In the genomic region with DNA sequence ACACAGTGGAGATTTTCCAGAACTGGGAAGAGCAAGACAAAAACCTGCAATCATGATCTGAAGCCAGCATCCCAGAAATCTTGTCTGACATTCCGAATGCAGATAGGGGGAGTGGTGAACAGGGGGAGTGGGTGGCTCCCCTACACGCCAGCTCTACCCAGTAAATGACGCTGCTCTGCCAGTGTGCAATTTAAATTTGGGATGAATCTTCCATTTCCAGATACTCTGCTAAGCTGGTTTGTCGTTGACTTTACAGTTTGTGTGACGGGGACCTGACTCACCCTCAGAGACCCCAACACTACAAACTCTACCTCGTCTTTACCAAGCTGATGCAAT, we compare ENCODE assay signal across 15 cellular contexts.
A peak's percentile ranks its signal among the peaks of the same experiment; 100 is the strongest.
DNase-seq lines count a peak whose midpoint lies in the region; ATAC-seq and TF ChIP-seq lines count a peak whose summit lies in the region.
"Had no signal": no experiment of that assay in that cellular context is flagged by ENCODE, and none has a peak within 500 bp of the region (broad histone marks: within the 10 kb centered on the region; RNA-seq: fewer than 3 reads in every experiment).

No MANE protein-coding gene starts in this region.

- POLR2A ChIA-PET in WTC11 (lab: Charles Lee): no interaction called here

- H3K4me1 Mint-ChIP-seq in natural killer cell treated with Interleukin-12 subunit alpha and Interleukin-12 subunit beta and Interleukin-15 and Interleukin-18, amount 100 ng/mL, for 72 hours (ENCODE audit: low read depth in 2 of 2): peaks cover 14 to 20% of the 10 kb centered on the region in 2 donors
- peaks cover 10 to 23% of the 10 kb centered on the region in 2 donors for H3K4me1 Mint-ChIP-seq in natural killer cell
- no peaks in the 10 kb centered on the region for H3K4me1 Mint-ChIP-seq in WTC11
- H3K4me1 Mint-ChIP-seq in stimulated activated effector memory CD8-positive, alpha-beta T cell treated with anti-CD3 and anti-CD28 coated beads, Interleukin-12 subunit alpha, Interleukin-12 subunit beta, amount 100 ng/mL, for 72 hours: peaks cover 9% of the 10 kb centered on the region

- no peak for ATAC-seq in natural killer cell treated with Interleukin-12 subunit alpha and Interleukin-12 subunit beta and Interleukin-15 and Interleukin-18, amount 100 ng/mL, for 72 hours
- ATAC-seq in natural killer cell (no peak), WTC11 (no peak), left lobe of liver (no peak), GM21390 (IDR thresholded peaks at IDR 0.05; ENCODE audit: unreplicated experiment) (no peak)
- ATAC-seq in stimulated activated effector memory CD8-positive, alpha-beta T cell treated with anti-CD3 and anti-CD28 coated beads, Interleukin-12 subunit alpha, Interleukin-12 subunit beta, amount 100 ng/mL, for 72 hours: no peak
- ATAC-seq: A549 had no signal

- H3K27ac Mint-ChIP-seq in natural killer cell treated with Interleukin-12 subunit alpha and Interleukin-12 subunit beta and Interleukin-15 and Interleukin-18, amount 100 ng/mL, for 72 hours: no peak overlapping the region
- H3K27ac Mint-ChIP-seq in natural killer cell (no peak overlapping the region), WTC11 (0 out of 2 replicates have a peak overlapping the region, but pooled peaks have one; percentile 45)
- H3K27ac Mint-ChIP-seq in stimulated activated effector memory CD8-positive, alpha-beta T cell treated with anti-CD3 and anti-CD28 coated beads, Interleukin-12 subunit alpha, Interleukin-12 subunit beta, amount 100 ng/mL, for 72 hours: peak overlapping the region; percentile 59

- H3K9me3 Mint-ChIP-seq in natural killer cell treated with Interleukin-12 subunit alpha and Interleukin-12 subunit beta and Interleukin-15 and Interleukin-18, amount 100 ng/mL, for 72 hours: no peaks in the 10 kb centered on the region
- H3K9me3 Mint-ChIP-seq in natural killer cell (no peaks in the 10 kb centered on the region), WTC11 (no peaks in the 10 kb centered on the region)
- H3K9me3 Mint-ChIP-seq in stimulated activated effector memory CD8-positive, alpha-beta T cell treated with anti-CD3 and anti-CD28 coated beads, Interleukin-12 subunit alpha, Interleukin-12 subunit beta, amount 100 ng/mL, for 72 hours: no peaks in the 10 kb centered on the region
- H3K9me3 Mint-ChIP-seq: CD4-positive, alpha-beta memory T cell had no signal

- TF ChIP-seq CTCF in natural killer cell (IDR thresholded peaks at IDR 0.05): no peak
- TF ChIP-seq CTCF in WTC11 (IDR thresholded peaks at IDR 0.05): no peak

- H3K4me3 Mint-ChIP-seq in natural killer cell treated with Interleukin-12 subunit alpha and Interleukin-12 subunit beta and Interleukin-15 and Interleukin-18, amount 100 ng/mL, for 72 hours: no peak overlapping the region
- H3K4me3 Mint-ChIP-seq in natural killer cell (no peak overlapping the region), WTC11 (no peak overlapping the region)
- no peak overlapping the region for H3K4me3 Mint-ChIP-seq in stimulated activated effector memory CD8-positive, alpha-beta T cell treated with anti-CD3 and anti-CD28 coated beads, Interleukin-12 subunit alpha, Interleukin-12 subunit beta, amount 100 ng/mL, for 72 hours
- H3K4me3 Mint-ChIP-seq: CD4-positive, alpha-beta memory T cell had no signal

- H3K27me3 Mint-ChIP-seq in natural killer cell treated with Interleukin-12 subunit alpha and Interleukin-12 subunit beta and Interleukin-15 and Interleukin-18, amount 100 ng/mL, for 72 hours: no peaks in the 10 kb centered on the region
- H3K27me3 Mint-ChIP-seq in natural killer cell (ENCODE audit: low read depth in 2 of 2) (no peaks in the 10 kb centered on the region), WTC11 (ENCODE audit: low read depth) (no peaks in the 10 kb centered on the region)
- H3K27me3 Mint-ChIP-seq: CD4-positive, alpha-beta memory T cell had no signal

- intact Hi-C loops in natural killer cell (cut with micrococcal nuclease): no loop called here

- H3K36me3 Mint-ChIP-seq in natural killer cell treated with Interleukin-12 subunit alpha and Interleukin-12 subunit beta and Interleukin-15 and Interleukin-18, amount 100 ng/mL, for 72 hours: no peaks in the 10 kb centered on the region
- H3K36me3 Mint-ChIP-seq in natural killer cell: no peaks in the 10 kb centered on the region
- peaks cover 15% of the 10 kb centered on the region for H3K36me3 Mint-ChIP-seq in WTC11
- H3K36me3 Mint-ChIP-seq in stimulated activated effector memory CD8-positive, alpha-beta T cell treated with anti-CD3 and anti-CD28 coated beads, Interleukin-12 subunit alpha, Interleukin-12 subunit beta, amount 100 ng/mL, for 72 hours: peaks cover 52% of the 10 kb centered on the region

- CTCF ChIA-PET in WTC11 (lab: Charles Lee): interaction anchor here (1.4 kb wide), 1 partner anchor 46 kb away, joined by 3 read pairs; no protein-coding TSS in a partner anchor

- DNase-seq in natural killer cell treated with Interleukin-12 subunit alpha and Interleukin-12 subunit beta and Interleukin-15 and Interleukin-18, amount 100 ng/mL, for 72 hours (ENCODE audit: low spot score): peak; percentile 23
- DNase-seq in natural killer cell (no peak), WTC11 (ENCODE audit: low spot score) (no peak), left lobe of liver (ENCODE audit: low spot score) (peak; percentile 15), A172 (ENCODE audit: low spot score) (no peak), SIG-M5 (lab: John Stamatoyannopoulos, UW) (no peak)
- DNase-seq in stimulated activated effector memory CD8-positive, alpha-beta T cell treated with anti-CD3 and anti-CD28 coated beads, Interleukin-12 subunit alpha, Interleukin-12 subunit beta, amount 100 ng/mL, for 72 hours (ENCODE audit: low spot score in 2 of 2): no peak
- DNase-seq: BE2C; Caco-2; CD4-positive, alpha-beta memory T cell; DND-41; GDM1; GM23248 had no signal

TF ChIP-seq in WTC11, 78 proteins besides CTCF, POLR2A, EP300 and RAD21 (continues in another document):
- TF ChIP-seq, protein P1, sequence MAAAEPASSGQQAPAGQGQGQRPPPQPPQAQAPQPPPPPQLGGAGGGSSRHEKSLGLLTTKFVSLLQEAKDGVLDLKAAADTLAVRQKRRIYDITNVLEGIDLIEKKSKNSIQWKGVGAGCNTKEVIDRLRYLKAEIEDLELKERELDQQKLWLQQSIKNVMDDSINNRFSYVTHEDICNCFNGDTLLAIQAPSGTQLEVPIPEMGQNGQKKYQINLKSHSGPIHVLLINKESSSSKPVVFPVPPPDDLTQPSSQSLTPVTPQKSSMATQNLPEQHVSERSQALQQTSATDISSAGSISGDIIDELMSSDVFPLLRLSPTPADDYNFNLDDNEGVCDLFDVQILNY (CRISPR knock-in tag; IDR thresholded peaks at IDR 0.05): no peak
- TF ChIP-seq ZNF423 (CRISPR knock-in tag; IDR thresholded peaks at IDR 0.05) (no peak), NFATC4 (CRISPR knock-in tag; IDR thresholded peaks at IDR 0.05) (no peak), JAZF1 (CRISPR knock-in tag; IDR thresholded peaks at IDR 0.05) (no peak), ZBTB21 (CRISPR knock-in tag; IDR thresholded peaks at IDR 0.05; ENCODE audit: borderline replicate concordance) (no peak), ZMAT4 (CRISPR knock-in tag; IDR thresholded peaks at IDR 0.05) (no peak)
- TF ChIP-seq, protein P2, sequence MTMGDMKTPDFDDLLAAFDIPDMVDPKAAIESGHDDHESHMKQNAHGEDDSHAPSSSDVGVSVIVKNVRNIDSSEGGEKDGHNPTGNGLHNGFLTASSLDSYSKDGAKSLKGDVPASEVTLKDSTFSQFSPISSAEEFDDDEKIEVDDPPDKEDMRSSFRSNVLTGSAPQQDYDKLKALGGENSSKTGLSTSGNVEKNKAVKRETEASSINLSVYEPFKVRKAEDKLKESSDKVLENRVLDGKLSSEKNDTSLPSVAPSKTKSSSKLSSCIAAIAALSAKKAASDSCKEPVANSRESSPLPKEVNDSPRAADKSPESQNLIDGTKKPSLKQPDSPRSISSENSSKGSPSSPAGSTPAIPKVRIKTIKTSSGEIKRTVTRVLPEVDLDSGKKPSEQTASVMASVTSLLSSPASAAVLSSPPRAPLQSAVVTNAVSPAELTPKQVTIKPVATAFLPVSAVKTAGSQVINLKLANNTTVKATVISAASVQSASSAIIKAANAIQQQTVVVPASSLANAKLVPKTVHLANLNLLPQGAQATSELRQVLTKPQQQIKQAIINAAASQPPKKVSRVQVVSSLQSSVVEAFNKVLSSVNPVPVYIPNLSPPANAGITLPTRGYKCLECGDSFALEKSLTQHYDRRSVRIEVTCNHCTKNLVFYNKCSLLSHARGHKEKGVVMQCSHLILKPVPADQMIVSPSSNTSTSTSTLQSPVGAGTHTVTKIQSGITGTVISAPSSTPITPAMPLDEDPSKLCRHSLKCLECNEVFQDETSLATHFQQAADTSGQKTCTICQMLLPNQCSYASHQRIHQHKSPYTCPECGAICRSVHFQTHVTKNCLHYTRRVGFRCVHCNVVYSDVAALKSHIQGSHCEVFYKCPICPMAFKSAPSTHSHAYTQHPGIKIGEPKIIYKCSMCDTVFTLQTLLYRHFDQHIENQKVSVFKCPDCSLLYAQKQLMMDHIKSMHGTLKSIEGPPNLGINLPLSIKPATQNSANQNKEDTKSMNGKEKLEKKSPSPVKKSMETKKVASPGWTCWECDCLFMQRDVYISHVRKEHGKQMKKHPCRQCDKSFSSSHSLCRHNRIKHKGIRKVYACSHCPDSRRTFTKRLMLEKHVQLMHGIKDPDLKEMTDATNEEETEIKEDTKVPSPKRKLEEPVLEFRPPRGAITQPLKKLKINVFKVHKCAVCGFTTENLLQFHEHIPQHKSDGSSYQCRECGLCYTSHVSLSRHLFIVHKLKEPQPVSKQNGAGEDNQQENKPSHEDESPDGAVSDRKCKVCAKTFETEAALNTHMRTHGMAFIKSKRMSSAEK (CRISPR knock-in tag; IDR thresholded peaks at IDR 0.05; ENCODE audit: borderline replicate concordance): no peak

Comparison
In these comparisons a context has a peak if more than half of its experiments do, and no peak if none do; other contexts are left out.
1. DNase-seq: peak in natural killer cell treated with Interleukin-12 subunit alpha and Interleukin-12 subunit beta and Interleukin-15 and Interleukin-18, amount 100 ng/mL, for 72 hours (single experiment) and left lobe of liver (single experiment); none in natural killer cell (single experiment), WTC11 (single experiment), stimulated activated effector memory CD8-positive, alpha-beta T cell treated with anti-CD3 and anti-CD28 coated beads, Interleukin-12 subunit alpha, Interleukin-12 subunit beta, amount 100 ng/mL, for 72 hours (0 of 2), A172 (single experiment) and SIG-M5 (single experiment).
2. H3K27ac Mint-ChIP-seq: peak in WTC11 (single experiment) and stimulated activated effector memory CD8-positive, alpha-beta T cell treated with anti-CD3 and anti-CD28 coated beads, Interleukin-12 subunit alpha, Interleukin-12 subunit beta, amount 100 ng/mL, for 72 hours (single experiment); none in natural killer cell treated with Interleukin-12 subunit alpha and Interleukin-12 subunit beta and Interleukin-15 and Interleukin-18, amount 100 ng/mL, for 72 hours (0 of 2) and natural killer cell (0 of 2).